In the genomic region with DNA sequence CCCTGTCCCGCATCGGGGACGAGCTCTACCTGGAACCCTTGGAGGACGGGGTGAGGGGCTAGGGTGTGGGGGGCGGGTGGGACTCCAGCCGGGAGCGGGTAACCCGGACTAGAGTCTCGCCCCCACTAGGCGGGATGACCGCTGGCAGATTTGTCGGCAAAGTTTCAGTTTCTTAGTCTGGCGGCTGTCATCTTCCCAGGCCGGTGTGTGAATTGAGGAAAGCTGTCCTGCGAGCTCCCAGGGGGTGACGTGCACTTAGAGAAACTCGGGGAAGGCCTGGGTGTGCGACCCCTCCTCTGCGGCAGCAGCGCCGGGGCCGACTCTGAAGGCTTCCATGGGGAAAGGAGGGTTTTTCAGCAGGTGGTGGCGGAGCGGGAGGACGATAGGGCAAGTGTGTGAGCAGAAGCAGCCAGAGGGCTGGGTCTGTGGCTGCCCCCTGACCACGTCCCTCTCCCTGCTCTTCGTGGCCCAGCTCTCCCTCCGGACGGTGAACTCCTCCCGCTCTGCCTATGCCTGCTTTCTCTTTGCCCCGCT, we compare ENCODE assay signal across 6 cellular contexts. TPM values are rescaled to one million over a fixed set of nuclear protein-coding genes. Genes with fewer than 3 reads are reported as not detected.
DNase-seq lines count a peak whose midpoint lies in the region; ATAC-seq and TF ChIP-seq lines count a peak whose summit lies in the region.

No MANE protein-coding gene starts in this region.

- intact Hi-C loops in lower leg skin (cut with DNase I; ENCODE audit: low total_unique reads), result loop anchor here (10.0 kb wide), 1 partner anchor 113 kb away; the partner anchor contains the start of genes CDK2AP2 and PITPNM1

- ATAC-seq in GM18867 (IDR thresholded peaks at IDR 0.05; ENCODE audit: unreplicated experiment) (peak; percentile 5), SK-N-SH treated with all-trans-retinoic acid at 6 μM for 48 hours (peak; percentile 16), HG02970 (IDR thresholded peaks at IDR 0.05; ENCODE audit: low FRiP score, unreplicated experiment) (no peak)

- no peak for TF ChIP-seq POLR2A in lower leg skin (IDR thresholded peaks at IDR 0.05)

- peak overlapping the region; percentile 65 for H3K4me3 ChIP-seq in lower leg skin (ENCODE audit: low read depth, poor library complexity, severe bottlenecking)

- DNase-seq in lower leg skin (ENCODE audit: low spot score in 2 of 2), result no peak
- no peak for DNase-seq in AG08395 (ENCODE audit: low spot score)
- DNase-seq in stimulated activated CD4-positive, alpha-beta T cell treated with anti-CD3 and anti-CD28 coated beads, Interleukin-2, amount 100 ng/mL, for 24 hours, result no peak

- no peak for TF ChIP-seq CTCF in lower leg skin (IDR thresholded peaks at IDR 0.05)

- 5 to 6% methylated on average over 28 to 31 of the region's 31 CpGs for WGBS in lower leg skin, 2 donors

TF ChIP-seq in SK-N-SH treated with all-trans-retinoic acid at 6 μM for 48 hours, 23 proteins besides CTCF, POLR2A, EP300 and RAD21:
- TF ChIP-seq ESRRG (CRISPR knock-in tag; IDR thresholded peaks at IDR 0.05), result no peak
- TF ChIP-seq CSRNP3 (CRISPR knock-in tag; IDR thresholded peaks at IDR 0.05), result no peak
- no peak for TF ChIP-seq TSHZ2 (CRISPR knock-in tag; IDR thresholded peaks at IDR 0.05)
- TF ChIP-seq, protein P1, sequence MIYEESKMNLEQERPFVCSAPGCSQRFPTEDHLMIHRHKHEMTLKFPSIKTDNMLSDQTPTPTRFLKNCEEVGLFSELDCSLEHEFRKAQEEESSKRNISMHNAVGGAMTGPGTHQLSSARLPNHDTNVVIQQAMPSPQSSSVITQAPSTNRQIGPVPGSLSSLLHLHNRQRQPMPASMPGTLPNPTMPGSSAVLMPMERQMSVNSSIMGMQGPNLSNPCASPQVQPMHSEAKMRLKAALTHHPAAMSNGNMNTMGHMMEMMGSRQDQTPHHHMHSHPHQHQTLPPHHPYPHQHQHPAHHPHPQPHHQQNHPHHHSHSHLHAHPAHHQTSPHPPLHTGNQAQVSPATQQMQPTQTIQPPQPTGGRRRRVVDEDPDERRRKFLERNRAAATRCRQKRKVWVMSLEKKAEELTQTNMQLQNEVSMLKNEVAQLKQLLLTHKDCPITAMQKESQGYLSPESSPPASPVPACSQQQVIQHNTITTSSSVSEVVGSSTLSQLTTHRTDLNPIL (CRISPR knock-in tag; IDR thresholded peaks at IDR 0.05; ENCODE audit: low read depth), result no peak
- TF ChIP-seq ZNF8 (CRISPR knock-in tag; IDR thresholded peaks at IDR 0.05), result no peak
- TF ChIP-seq ARNTL (CRISPR knock-in tag; IDR thresholded peaks at IDR 0.05; ENCODE audit: borderline replicate concordance, low read depth), result no peak

RNA-seq across cellular contexts. Expression of gene RAD9A, which starts 0.5 kb away (rescaled TPM):
- total RNA-seq in lower leg skin, result 10 to 100 TPM; 24.9 to 28.5 (median 27.2) TPM

RNA-seq across cellular contexts. Expression of gene PPP1CA, which starts 9.4 kb away (rescaled TPM):
- total RNA-seq in lower leg skin, result 100 to 1,000 TPM; 101 to 160 (median 143) TPM

RNA-seq across cellular contexts. Expression of gene TBC1D10C, which starts 11.6 kb away (rescaled TPM):
- 1 to 10 TPM in 2 of 4 donors, under 1 TPM in 2; 0.71 to 1.3 (median 0.97) TPM for total RNA-seq in lower leg skin

RNA-seq across cellular contexts. Expression of gene CLCF1, which starts 18.9 kb away (rescaled TPM):
- 1 to 10 TPM; 2.2 to 3.3 (median 2.5) TPM for total RNA-seq in lower leg skin

RNA-seq across cellular contexts. Expression of gene CARNS1, which starts 23.2 kb away (rescaled TPM):
- 1 to 10 TPM in 2 of 4 donors, under 1 TPM in 2; 0.30 to 1.5 (median 1.0) TPM for total RNA-seq in lower leg skin
